14 cellular contexts compared by ENCODE assay signal in the genomic region with DNA sequence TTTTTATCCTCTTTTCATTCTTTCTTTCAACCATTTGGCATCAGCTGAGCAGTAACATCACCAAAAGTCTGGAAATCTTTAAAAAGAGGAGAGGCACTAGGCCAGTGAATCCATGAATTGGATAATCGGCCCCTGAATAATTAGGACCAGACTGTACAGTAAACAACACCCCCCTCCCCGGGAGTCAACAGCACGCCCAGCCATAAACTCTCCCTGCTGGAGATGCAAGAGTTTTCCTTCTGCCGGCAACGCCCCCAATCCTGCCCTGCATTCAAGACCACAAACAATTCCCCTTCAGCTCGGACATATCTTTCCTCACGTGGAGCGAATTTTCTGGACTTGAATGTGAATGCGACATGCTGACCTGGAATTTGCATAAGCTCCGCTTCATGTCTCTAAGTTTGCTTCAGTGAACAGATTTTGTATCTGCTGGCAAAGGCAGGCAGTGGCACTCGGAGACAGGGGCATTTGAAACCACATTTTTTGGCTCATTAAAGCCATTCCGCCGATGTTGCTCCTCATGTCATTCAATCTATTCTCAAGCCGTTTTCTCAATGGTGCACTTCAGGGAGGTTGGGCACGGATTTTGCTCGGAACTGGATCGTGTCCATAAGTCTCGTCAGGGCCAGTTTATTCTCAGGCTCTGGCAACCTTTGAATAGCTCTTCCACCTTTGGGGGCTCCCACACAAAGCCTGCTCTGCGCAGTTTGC. TPM values are rescaled to one million over a fixed set of nuclear protein-coding genes. Genes with fewer than 3 reads are reported as not detected.
A peak's percentile ranks its signal among the peaks of the same experiment; 100 is the strongest.
DNase-seq lines count a peak whose midpoint lies in the region; ATAC-seq, FAIRE-seq and TF ChIP-seq lines count a peak whose summit lies in the region.
"Had no signal": no experiment of that assay in that cellular context is flagged by ENCODE, and none has a peak within 500 bp of the region (broad histone marks: within the 10 kb centered on the region; RNA-seq: fewer than 3 reads in every experiment).

No MANE protein-coding gene starts in this region.

- H2AFZ ChIP-seq in GM23248, result peak overlapping the region; percentile 65

- H3K27ac ChIP-seq in GM23248, result no peak overlapping the region
- H3K27ac ChIP-seq in SJCRH30, result peak overlapping the region; percentile 54
- H3K27ac ChIP-seq in kidney (ENCODE audit: low read depth in 2 of 2, low read length in 2 of 2), result no peak overlapping the region
- H3K27ac ChIP-seq in skeletal muscle tissue (ENCODE audit: low read depth, low read length), result no peak overlapping the region

- in situ Hi-C loops in GM23248 (cut with MboI), result no loop called here

- no peak overlapping the region for H3K9ac ChIP-seq in GM23248
- no peak overlapping the region for H3K9ac ChIP-seq in kidney (ENCODE audit: low read length in 2 of 2)
- H3K9ac ChIP-seq in skeletal muscle tissue (ENCODE audit: low read depth in 1 of 3, low read length in 3 of 3), result peak overlapping the region; percentile 57 to 58 (median 57)

- H3K36me3 ChIP-seq in GM23248 (ENCODE audit: low read depth) (no peaks in the 10 kb centered on the region), SJCRH30 (no peaks in the 10 kb centered on the region), kidney (ENCODE audit: control insufficient read depth in 1 of 2, insufficient read depth in 2 of 2, low read length in 2 of 2) (no peaks in the 10 kb centered on the region), skeletal muscle tissue (ENCODE audit: control insufficient read depth in 3 of 3, insufficient read depth in 3 of 3, low read length in 3 of 3) (no peaks in the 10 kb centered on the region)

- H3F3A ChIP-seq in GM23248 (ENCODE audit: insufficient read depth), result 0 out of 2 replicates have a peak, but pooled peaks cover 4% of the 10 kb centered on the region

- ATAC-seq in HG02642 (IDR thresholded peaks at IDR 0.05; ENCODE audit: poor library complexity, unreplicated experiment) (no peak), esophagus mucosa (no peak)
- ATAC-seq: activated CD8-positive, alpha-beta memory T cell treated with anti-CD3 and anti-CD28 coated beads, Interleukin-2, amount 10 ng/mL, durations not matched to agents 7 days and 5 days; T-cell had no signal

- no peaks in the 10 kb centered on the region for H3K79me2 ChIP-seq in GM23248 (ENCODE audit: insufficient read depth)

- H3K4me1 ChIP-seq in GM23248 (ENCODE audit: insufficient read depth) (peaks cover 5% of the 10 kb centered on the region; the same call in 1 of the 2 replicates), SJCRH30 (peaks cover 13% of the 10 kb centered on the region), kidney (ENCODE audit: control insufficient read depth in 1 of 2, insufficient read depth in 1 of 2, low read depth in 1 of 2, low read length in 2 of 2) (peaks cover 0 to 10% of the 10 kb centered on the region in 2 donors), skeletal muscle tissue (ENCODE audit: control insufficient read depth in 3 of 3, insufficient read depth in 3 of 3, low read length in 3 of 3) (peaks cover 11 to 18% (median 18%) of the 10 kb centered on the region in 3 donors)

- peak; percentile 34 for DNase-seq in GM23248
- peak; percentile 19 to 29 for DNase-seq in SJCRH30
- DNase-seq in kidney, result no peak
- DNase-seq in NCI-H345 treated with DMSO at 0.1 percent for 48 hours (lab: John Stamatoyannopoulos, UW; ENCODE audit: unreplicated experiment), result no peak
- no peak for DNase-seq in lower leg skin (ENCODE audit: low spot score in 2 of 2)
- DNase-seq: activated CD8-positive, alpha-beta memory T cell treated with anti-CD3 and anti-CD28 coated beads, Interleukin-2, amount 10 ng/mL, durations not matched to agents 7 days and 5 days; Calu3; NCI-H345; stimulated activated CD4-positive, alpha-beta T cell treated with anti-CD3 and anti-CD28 coated beads, Interleukin-4, amount 100 ng/mL, for 24 hours; T-cell had no signal

- peak overlapping the region; percentile 62 for H3K4me3 ChIP-seq in GM23248
- H3K4me3 ChIP-seq in SJCRH30, result peak overlapping the region; percentile 38
- H3K4me3 ChIP-seq in kidney (ENCODE audit: low read length in 2 of 2), result peak overlapping the region; percentile 45 to 53
- H3K4me3 ChIP-seq in skeletal muscle tissue (ENCODE audit: low read length in 3 of 3), result peak overlapping the region; percentile 44 to 74 (median 69)
- H3K4me3 ChIP-seq in lower leg skin (ENCODE audit: low read depth, poor library complexity, severe bottlenecking), result no peak overlapping the region

- H4K20me1 ChIP-seq in GM23248 (ENCODE audit: insufficient read depth), result no peaks in the 10 kb centered on the region

- no peaks in the 10 kb centered on the region for H3K9me2 ChIP-seq in GM23248 (ENCODE audit: insufficient read depth)

- FAIRE-seq in kidney (lab: Jason Lieb, UNC), result no peak
- FAIRE-seq: frontal cortex had no signal

- no peaks in the 10 kb centered on the region for H3K9me3 ChIP-seq in GM23248 (ENCODE audit: low read depth)
- H3K9me3 ChIP-seq in SJCRH30 (replicated peaks), result no peaks in the 10 kb centered on the region
- no peaks in the 10 kb centered on the region for H3K9me3 ChIP-seq in kidney (ENCODE audit: control insufficient read depth in 1 of 2, low read length in 2 of 2)
- H3K9me3 ChIP-seq in skeletal muscle tissue (ENCODE audit: control insufficient read depth in 3 of 3, low read length in 3 of 3), result no peaks in the 10 kb centered on the region

- H3K4me2 ChIP-seq in GM23248 (ENCODE audit: unreplicated experiment), result peak overlapping the region; percentile 77

- WGBS in GM23248 (ENCODE audit: low coverage in 1 of 2, low lambda C conversion rate in 2 of 2, missing lambda C conversion rate in 2 of 2), 2 experiments, result 6 to 7% methylated on average over 19 of the region's 19 CpGs
- WGBS in lower leg skin, 2 donors, result 44% methylated on average over 19 of the region's 19 CpGs

- intact Hi-C loops in kidney (cut with DNase I), result no loop called here
- intact Hi-C loops in lower leg skin (cut with DNase I; ENCODE audit: low total_unique reads), result no loop called here

- H3K27me3 ChIP-seq in GM23248 (replicated peaks; ENCODE audit: insufficient read depth) (peaks cover 15% of the 10 kb centered on the region), SJCRH30 (no peaks in the 10 kb centered on the region), skeletal muscle tissue (ENCODE audit: control insufficient read depth in 3 of 3, insufficient read depth in 3 of 3, low read length in 3 of 3) (no peaks in the 10 kb centered on the region)

- TF ChIP-seq CTCF in kidney (IDR thresholded peaks at IDR 0.05; ENCODE audit: borderline replicate concordance, extremely low read depth, insufficient read depth) (no peak), lower leg skin (IDR thresholded peaks at IDR 0.05) (no peak)

- no peak for TF ChIP-seq POLR2A in lower leg skin (IDR thresholded peaks at IDR 0.05)

RNA-seq across cellular contexts. Expression of a gene that starts 38.0 kb away (rescaled TPM):
- total RNA-seq in GM23248 (2014; rRNA removed; shearing (Covaris generic)), result 0.63 and 2.2 TPM in 2 replicates
- polyA plus RNA-seq in GM23248 (2016; fragmentation: Nextera tagmentation; extraction: Ambion mirVana), result 1.5 and 2.3 TPM in 2 replicates
- 28.7 and 29.3 TPM in 2 replicates for total RNA-seq in SJCRH30 (2014; rRNA removed; shearing (Covaris generic))
- 51.4 TPM for total RNA-seq in kidney
- polyA plus RNA-seq in kidney (ENCODE audit: insufficient read depth, low read depth, low replicate concordance), result 54.5 TPM
- total RNA-seq in skeletal muscle tissue, result 26.1 TPM
- 10 to 100 TPM in 2 of 4 donors, 1 to 10 TPM in 2; 5.2 to 26.7 (median 10.6) TPM for total RNA-seq in lower leg skin
- 0.80 TPM for total RNA-seq in esophagus mucosa

Comparison
In these comparisons a context has a peak if more than half of its experiments do, and no peak if none do; other contexts are left out.
1. DNase-seq: peak in GM23248 (single experiment) and SJCRH30 (2 of 2); none in kidney (single experiment), NCI-H345 treated with DMSO at 0.1 percent for 48 hours (single experiment) and lower leg skin (0 of 2).
2. H3K9ac ChIP-seq: peak in skeletal muscle tissue (3 of 3); none in GM23248 (single experiment) and kidney (0 of 2).